ENCODE assay signal across 8 cellular contexts in the genomic region with DNA sequence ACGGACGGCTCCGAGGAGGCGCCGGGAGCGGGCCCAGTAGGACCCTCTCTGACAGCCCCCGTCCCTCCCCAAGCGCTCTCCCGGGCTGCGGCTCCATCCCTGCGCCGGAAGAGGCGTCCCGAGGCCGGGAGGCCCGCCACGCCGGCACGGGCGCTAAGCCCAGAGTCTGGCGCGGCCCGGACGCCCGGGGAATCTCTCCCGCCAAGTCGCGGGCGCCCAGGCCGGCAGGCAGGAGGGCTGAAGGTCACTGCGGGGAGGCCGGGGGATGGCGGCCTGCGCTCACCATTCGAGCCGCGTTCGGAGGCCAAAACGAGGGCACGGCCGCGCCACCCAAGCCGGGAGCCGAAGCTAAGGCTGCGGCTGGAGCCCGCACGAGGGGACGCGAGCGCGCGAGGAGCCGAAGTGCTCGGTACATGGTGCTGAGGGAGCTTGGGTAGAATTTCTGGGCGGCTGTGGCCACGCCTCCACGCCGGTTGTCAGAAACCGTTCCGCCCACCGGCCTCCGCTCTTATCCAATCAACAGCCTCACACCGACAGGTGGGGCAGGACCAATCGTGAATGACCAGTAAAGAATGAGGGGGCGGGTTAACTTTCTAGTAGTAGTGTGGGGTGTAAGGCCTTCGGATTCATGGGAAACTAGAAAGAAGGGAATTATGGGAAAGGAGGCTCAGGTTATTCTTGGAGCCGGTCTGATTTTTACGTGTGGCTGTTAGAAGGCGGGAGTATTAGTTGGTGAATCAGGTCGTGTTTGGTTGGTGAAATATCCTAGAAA. TPM values are rescaled to one million over a fixed set of nuclear protein-coding genes. Genes with fewer than 3 reads are reported as not detected.
DNase-seq lines count a peak whose midpoint lies in the region; ATAC-seq and TF ChIP-seq lines count a peak whose summit lies in the region.

A gene (minus strand): TSS at position 448 of the 772 bp plus-strand sequence. CDS start 33 bp downstream, at position 415.

- TF ChIP-seq CTCF in KMS-11 (conservative IDR thresholded peaks at IDR 0.05; ENCODE audit: low read depth, low read length) (no peak), Peyer's patch (IDR thresholded peaks at IDR 0.05) (peak in 1 of 6 experiments; percentile 4), esophagus muscularis mucosa (IDR thresholded peaks at IDR 0.05) (no peak)

- H3K4me1 ChIP-seq in KMS-11 (ENCODE audit: low read depth, poor library complexity, severe bottlenecking) (peaks cover 42% of the 10 kb centered on the region), Peyer's patch (peaks cover 0 to 13% (median 0%) of the 10 kb centered on the region in 4 donors), esophagus muscularis mucosa (peaks cover 0 to 26% (median 22%) of the 10 kb centered on the region in 4 donors), muscle layer of duodenum (ENCODE audit: control insufficient read depth in 1 of 2, insufficient read depth in 2 of 2, low read length in 2 of 2) (peaks cover 3 to 9% of the 10 kb centered on the region in 2 donors)

- peak; percentile 98 for ATAC-seq in GM21737 (IDR thresholded peaks at IDR 0.05; ENCODE audit: unreplicated experiment)

- peak; percentile 65 to 93 for TF ChIP-seq POLR2A in Peyer's patch (IDR thresholded peaks at IDR 0.05)
- TF ChIP-seq POLR2A in esophagus muscularis mucosa (IDR thresholded peaks at IDR 0.05; ENCODE audit: low read depth), result peak; percentile 21

- no peak for TF ChIP-seq EP300 in esophagus muscularis mucosa (IDR thresholded peaks at IDR 0.05)

- H3K27ac ChIP-seq in KMS-11, result peak within 1 kb of the TSS; percentile 76
- H3K27ac ChIP-seq in Peyer's patch, result peak within 1 kb of the TSS; percentile 64 to 93 (median 88)
- peak within 1 kb of the TSS; percentile 86 to 96 (median 92) for H3K27ac ChIP-seq in esophagus muscularis mucosa (replicated peaks in 1 of 4)
- peak within 1 kb of the TSS; percentile 54 for H3K27ac ChIP-seq in muscle layer of duodenum (ENCODE audit: low read length)

- H3K36me3 ChIP-seq in KMS-11 (ENCODE audit: insufficient read depth), result no peaks in the 10 kb centered on the region; the same call in 1 of the 2 replicates
- peaks cover 0 to 9% (median 0%) of the 10 kb centered on the region in 3 donors for H3K36me3 ChIP-seq in Peyer's patch
- peaks cover 0 to 19% (median 10%) of the 10 kb centered on the region in 4 donors for H3K36me3 ChIP-seq in esophagus muscularis mucosa
- peaks cover 3 to 6% of the 10 kb centered on the region in 2 donors for H3K36me3 ChIP-seq in muscle layer of duodenum (ENCODE audit: control insufficient read depth in 1 of 2, insufficient read depth in 2 of 2, low read length in 2 of 2)

- DNase-seq in DMS53 treated with DMSO at 0.1 percent for 48 hours (lab: John Stamatoyannopoulos, UW; ENCODE audit: unreplicated experiment), result peak; percentile 97
- DNase-seq in Peyer's patch, result peak; percentile 96 to 98 (median 97)
- DNase-seq in activated T-cell treated with anti-CD3 and anti-CD28 coated beads, Interleukin-2, amount 50 U/mL, for 48 hours, result peak; percentile 93 to 95
- DNase-seq in esophagus muscularis mucosa (ENCODE audit: extremely low spot score), result peak; percentile 99
- DNase-seq in stimulated activated CD8-positive, alpha-beta memory T cell treated with anti-CD3 and anti-CD28 coated beads, Interleukin-7, amount 100 ng/mL, for 4 hours (ENCODE audit: low read depth in 2 of 2), result peak; percentile 90 to 93

- 0% methylated on average over 9 of the region's 70 CpGs for WGBS in esophagus muscularis mucosa

- H3K4me2 ChIP-seq in KMS-11, result peak within 1 kb of the TSS; percentile 85

- H2AFZ ChIP-seq in KMS-11 (ENCODE audit: low read depth), result peak within 1 kb of the TSS; percentile 68

- peak within 1 kb of the TSS; percentile 85 for H3K9ac ChIP-seq in KMS-11

- H3K9me3 ChIP-seq in Peyer's patch (no peaks in the 10 kb centered on the region), esophagus muscularis mucosa (no peaks in the 10 kb centered on the region), muscle layer of duodenum (ENCODE audit: control insufficient read depth in 1 of 2, low read length in 2 of 2) (no peaks in the 10 kb centered on the region)

- H3K4me3 ChIP-seq in KMS-11 (IDR thresholded peaks at IDR 0.05; ENCODE audit: insufficient read depth, low read depth, low read length), result peak within 1 kb of the TSS; percentile 74
- H3K4me3 ChIP-seq in Peyer's patch, result peak within 1 kb of the TSS; percentile 60 to 90 (median 74)
- peak within 1 kb of the TSS; percentile 71 to 90 (median 88) for H3K4me3 ChIP-seq in esophagus muscularis mucosa
- peak within 1 kb of the TSS; percentile 64 to 92 for H3K4me3 ChIP-seq in muscle layer of duodenum (ENCODE audit: low read depth in 1 of 2, low read length in 2 of 2)

- H4K20me1 ChIP-seq in KMS-11 (ENCODE audit: insufficient read depth), result no peaks in the 10 kb centered on the region; the same call in 1 of the 2 replicates

- peaks cover 49% of the 10 kb centered on the region for H3K79me2 ChIP-seq in KMS-11 (ENCODE audit: insufficient read depth, low read depth)

- intact Hi-C loops in esophagus muscularis mucosa (cut with DNase I), result loop anchor here (5.0 kb wide), 1 partner anchor 123 kb away; a partner anchor contains a TSS

- H3K27me3 ChIP-seq in KMS-11 (ENCODE audit: insufficient read depth, low read depth), result no peaks in the 10 kb centered on the region
- no peaks in the 10 kb centered on the region for H3K27me3 ChIP-seq in Peyer's patch
- H3K27me3 ChIP-seq in esophagus muscularis mucosa, result no peaks in the 10 kb centered on the region
- no peaks in the 10 kb centered on the region for H3K27me3 ChIP-seq in muscle layer of duodenum (ENCODE audit: low read depth, low read length)

RNA-seq across cellular contexts. Expression of the gene that starts here (rescaled TPM):
- total RNA-seq in Peyer's patch, result 10 to 100 TPM; 29.7 to 91.3 (median 56.1) TPM
- 10 to 100 TPM; 63.6 to 83.4 (median 69.1) TPM for total RNA-seq in esophagus muscularis mucosa

Comparison
In these comparisons a context has a peak if more than half of its experiments do, and no peak if none do; other contexts are left out.
1. Peak in every context shown above with its lines: DNase-seq, ATAC-seq, H3K4me3 ChIP-seq and H3K27ac ChIP-seq.